Comparison of ENCODE assay signal across 8 cellular contexts in the genomic region with DNA sequence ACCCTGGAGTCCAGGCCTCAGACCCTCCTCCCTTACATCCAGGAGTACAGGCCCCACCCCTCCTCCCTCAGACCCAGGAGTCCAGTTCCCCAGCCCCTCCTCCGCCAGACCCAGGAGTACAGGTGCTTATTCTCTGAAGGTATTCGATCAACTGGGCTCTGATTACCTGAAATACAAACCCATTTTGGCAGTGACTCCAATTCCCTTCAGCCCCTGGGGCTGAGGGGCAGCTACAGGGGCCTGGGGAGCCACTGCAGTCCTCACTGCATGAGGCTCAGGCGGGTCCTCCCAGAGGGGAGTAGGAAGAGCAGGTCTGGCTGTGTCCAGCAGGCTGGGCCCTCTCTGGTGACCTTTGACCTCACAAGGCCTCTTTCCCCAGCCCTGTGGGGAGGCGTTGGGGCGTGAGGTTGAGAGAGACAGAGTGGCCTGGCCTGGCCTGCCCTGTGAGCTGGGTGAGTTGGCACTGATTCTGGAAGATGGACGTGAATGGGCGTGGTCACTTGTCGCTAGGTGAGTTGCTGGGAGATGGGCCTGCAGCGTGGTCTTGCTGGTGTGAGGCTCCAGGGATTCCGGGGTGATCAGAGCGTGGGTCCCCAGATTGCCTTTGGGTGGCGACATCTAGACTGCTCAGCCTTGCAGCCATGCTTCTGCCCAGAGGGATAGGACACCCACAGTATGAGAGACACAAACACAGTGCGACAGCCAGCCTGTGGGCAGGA. TPM values are rescaled to one million over a fixed set of nuclear protein-coding genes. Genes with fewer than 3 reads are reported as not detected.
DNase-seq lines count a peak whose midpoint lies in the region; ATAC-seq and TF ChIP-seq lines count a peak whose summit lies in the region.
"Had no signal": no experiment of that assay in that cellular context is flagged by ENCODE, and none has a peak within 500 bp of the region (broad histone marks: within the 10 kb centered on the region; RNA-seq: fewer than 3 reads in every experiment).

No MANE protein-coding gene starts in this region.

- H3K27ac ChIP-seq in WERI-Rb-1, result no peak overlapping the region
- H3K27ac ChIP-seq in right lobe of liver, result peak overlapping the region; percentile 81 to 97 (median 95)

- DNase-seq in GM13976 (ENCODE audit: low spot score) (peak; percentile 26), WERI-Rb-1 (peak; percentile 39), right lobe of liver (peak; percentile 75 to 90 (median 90)), AG08396 (ENCODE audit: low spot score) (no peak), NCI-H1105 treated with DMSO at 0.1 percent for 48 hours (lab: John Stamatoyannopoulos, UW) (no peak)

- H3K36me3 ChIP-seq in WERI-Rb-1 (peaks cover 23% of the 10 kb centered on the region), right lobe of liver (no peaks in the 10 kb centered on the region)

- 36% methylated on average over 7 of the region's 13 CpGs for WGBS in right lobe of liver (ENCODE audit: insufficient coverage, low coverage, low lambda C conversion rate, missing lambda C conversion rate)

- in situ Hi-C loops in GM13976 (cut with MboI; ENCODE audit: low sequenced_read_pairs, unreplicated experiment), result no loop called here

- H3K4me1 ChIP-seq in right lobe of liver, result peaks cover 0 to 30% (median 3%) of the 10 kb centered on the region in 4 donors
- H3K4me1 ChIP-seq: parathyroid adenoma had no signal

- no peak for TF ChIP-seq POLR2A in right lobe of liver (IDR thresholded peaks at IDR 0.05)

- ATAC-seq in right lobe of liver (peak; percentile 46 to 55 (median 52)), HG03432 (IDR thresholded peaks at IDR 0.05; ENCODE audit: unreplicated experiment) (no peak)

- H3K27me3 ChIP-seq in WERI-Rb-1 (ENCODE audit: insufficient read depth, low read depth, severe bottlenecking), result no peaks in the 10 kb centered on the region
- H3K27me3 ChIP-seq in right lobe of liver, result no peaks in the 10 kb centered on the region

- intact Hi-C loops in right lobe of liver (cut with DNase I), result no loop called here

- H3K4me3 ChIP-seq in WERI-Rb-1 (ENCODE audit: low read depth, low read length) (no peak overlapping the region), right lobe of liver (peak overlapping the region; percentile 37 to 76 (median 67))

- TF ChIP-seq CTCF in GM13976 (IDR thresholded peaks at IDR 0.05; ENCODE audit: borderline replicate concordance, control extremely low read depth, extremely low read depth, insufficient read depth, missing control alignments) (no peak), WERI-Rb-1 (IDR thresholded peaks at IDR 0.05; ENCODE audit: low read depth, low read length) (peak; percentile 26; the same call in 1 of the 2 replicates), right lobe of liver (IDR thresholded peaks at IDR 0.05) (no peak)

- H3K9me3 ChIP-seq in WERI-Rb-1 (ENCODE audit: severe bottlenecking) (no peaks in the 10 kb centered on the region), right lobe of liver (no peaks in the 10 kb centered on the region)

RNA-seq across cellular contexts. Expression of a gene that starts 3.1 kb away (rescaled TPM):
- 10 to 100 TPM in 4 of 6 experiments, 1 to 10 TPM in 2; 8.9 to 48.3 (median 12.5) TPM for total RNA-seq in right lobe of liver

RNA-seq across cellular contexts. Expression of a gene that starts 28.5 kb away (rescaled TPM):
- total RNA-seq in right lobe of liver, result 10 to 100 TPM in 4 of 6 experiments, 1 to 10 TPM in 2; 3.5 to 78.0 (median 15.7) TPM

RNA-seq across cellular contexts. Expression of a gene that starts 52.4 kb away (rescaled TPM):
- total RNA-seq in right lobe of liver, result 10 to 100 TPM in 4 of 6 experiments, 1 to 10 TPM in 1, not detected in 1; 5.1 to 55.3 (median 32.7) TPM
- total RNA-seq: Daoy had no signal

RNA-seq across cellular contexts. Expression of a gene that starts 55.3 kb away (rescaled TPM):
- total RNA-seq in right lobe of liver, result 1 to 10 TPM in 3 of 6 experiments, under 1 TPM in 3; 0.22 to 1.9 (median 0.93) TPM
- total RNA-seq: Daoy had no signal

Comparison
In these comparisons a context has a peak if more than half of its experiments do, and no peak if none do; other contexts are left out.
1. DNase-seq: peak in GM13976 (single experiment), WERI-Rb-1 (single experiment) and right lobe of liver (3 of 3); none in AG08396 (single experiment) and NCI-H1105 treated with DMSO at 0.1 percent for 48 hours (single experiment).